In the genomic region with DNA sequence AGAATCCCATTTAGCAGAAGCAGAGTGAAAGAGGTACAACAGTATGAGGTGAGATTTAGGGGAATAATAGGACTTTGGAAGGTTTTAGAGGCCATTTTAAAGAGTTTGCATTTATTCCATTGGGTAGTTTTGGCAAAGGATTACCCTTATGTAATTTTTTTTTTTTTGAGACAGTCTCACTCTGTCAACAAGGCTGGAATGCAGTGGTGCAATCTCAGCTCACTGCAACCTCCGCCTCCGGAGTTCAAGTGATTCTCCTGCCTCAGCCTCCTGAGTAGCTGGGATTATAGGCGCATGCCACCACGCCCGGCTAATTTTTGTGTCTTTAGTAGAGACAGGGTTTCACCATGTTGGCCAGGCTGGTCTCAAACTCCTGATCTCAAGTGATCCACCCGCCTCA, we compare ENCODE assay signal across 1 cellular context. TPM values are rescaled to one million over a fixed set of nuclear protein-coding genes. Genes with fewer than 3 reads are reported as not detected.
"Had no signal": no experiment of that assay in that cellular context is flagged by ENCODE, and none has a peak within 500 bp of the region (broad histone marks: within the 10 kb centered on the region; RNA-seq: fewer than 3 reads in every experiment).

No MANE protein-coding gene starts in this region.

RNA-seq across cellular contexts. Expression of a gene that starts 4.8 kb away (rescaled TPM):
- total RNA-seq: HT-29 had no signal
